Comparison of ENCODE assay signal across 1 cellular context in the genomic region with DNA sequence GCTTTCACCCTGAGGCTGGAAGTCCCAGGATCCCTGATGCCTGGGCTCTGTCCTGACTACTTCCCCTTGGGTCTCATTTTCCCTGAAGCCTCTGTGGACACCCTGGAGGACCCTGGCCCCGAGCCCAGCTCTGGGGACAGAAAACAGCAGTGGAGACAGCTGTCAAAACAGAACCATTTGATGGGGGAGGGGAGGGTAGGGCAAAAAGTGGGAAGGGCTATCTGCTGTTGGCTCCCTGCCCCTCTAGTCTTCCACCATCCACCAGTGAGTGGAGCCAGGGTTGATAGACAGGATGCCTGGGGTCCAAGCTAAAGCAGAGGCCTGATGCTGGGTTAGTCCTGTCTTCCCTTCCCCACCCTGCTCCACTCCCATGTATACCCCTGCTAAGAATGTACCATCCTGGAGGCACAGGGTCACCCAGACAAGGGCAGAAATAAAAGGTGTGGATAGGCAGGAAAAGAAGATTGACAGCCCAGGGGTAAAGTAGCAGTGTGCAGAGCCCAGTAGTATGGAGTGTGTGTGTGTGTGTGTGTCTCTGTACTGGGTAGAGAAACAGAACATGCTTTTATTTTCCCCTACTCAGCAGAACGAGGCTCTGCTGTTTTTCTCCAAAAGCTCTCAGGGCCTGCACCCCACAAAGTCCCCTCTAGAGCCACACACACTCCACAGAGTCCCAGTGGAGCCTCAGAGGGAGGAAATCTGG.
A peak's percentile ranks its signal among the peaks of the same experiment; 100 is the strongest.
TF ChIP-seq lines count a peak whose summit lies in the region.

No MANE protein-coding gene starts in this region.

TF ChIP-seq in SK-N-SH, 30 proteins besides CTCF, POLR2A, EP300 and RAD21 (continued from another document):
- TF ChIP-seq CHD2 (IDR thresholded peaks at IDR 0.05; ENCODE audit: low read length, partially characterized antibody) = peak; percentile 14
- no peak for TF ChIP-seq YY1 (IDR thresholded peaks at IDR 0.05; ENCODE audit: low read depth)
- no peak for TF ChIP-seq FOSL2 (IDR thresholded peaks at IDR 0.05; ENCODE audit: borderline replicate concordance, low read depth)
- TF ChIP-seq RXRA (IDR thresholded peaks at IDR 0.05; ENCODE audit: borderline replicate concordance, low read depth) = no peak
TF ChIP-seq in SK-N-SH: peak in this region for 1.
